1 cellular context compared by ENCODE assay signal in genomic region chr14:64971452-64971889, GRCh38.
TF ChIP-seq lines count a peak whose summit lies in the region.

No MANE protein-coding gene starts in this region.

TF ChIP-seq in HEK293, 187 proteins besides CTCF, POLR2A, EP300 and RAD21 (continued from another document):
- no peak for TF ChIP-seq ZNF704 (tag by site-specific recombination; IDR thresholded peaks at IDR 0.05)
- no peak for TF ChIP-seq SCRT2 (tag by site-specific recombination; IDR thresholded peaks at IDR 0.05)
- no peak for TF ChIP-seq ZNF639 (tag by site-specific recombination; IDR thresholded peaks at IDR 0.05)
TF ChIP-seq in HEK293: peak in this region for 2.
